ENCODE assay signal across 8 cellular contexts in the genomic region with DNA sequence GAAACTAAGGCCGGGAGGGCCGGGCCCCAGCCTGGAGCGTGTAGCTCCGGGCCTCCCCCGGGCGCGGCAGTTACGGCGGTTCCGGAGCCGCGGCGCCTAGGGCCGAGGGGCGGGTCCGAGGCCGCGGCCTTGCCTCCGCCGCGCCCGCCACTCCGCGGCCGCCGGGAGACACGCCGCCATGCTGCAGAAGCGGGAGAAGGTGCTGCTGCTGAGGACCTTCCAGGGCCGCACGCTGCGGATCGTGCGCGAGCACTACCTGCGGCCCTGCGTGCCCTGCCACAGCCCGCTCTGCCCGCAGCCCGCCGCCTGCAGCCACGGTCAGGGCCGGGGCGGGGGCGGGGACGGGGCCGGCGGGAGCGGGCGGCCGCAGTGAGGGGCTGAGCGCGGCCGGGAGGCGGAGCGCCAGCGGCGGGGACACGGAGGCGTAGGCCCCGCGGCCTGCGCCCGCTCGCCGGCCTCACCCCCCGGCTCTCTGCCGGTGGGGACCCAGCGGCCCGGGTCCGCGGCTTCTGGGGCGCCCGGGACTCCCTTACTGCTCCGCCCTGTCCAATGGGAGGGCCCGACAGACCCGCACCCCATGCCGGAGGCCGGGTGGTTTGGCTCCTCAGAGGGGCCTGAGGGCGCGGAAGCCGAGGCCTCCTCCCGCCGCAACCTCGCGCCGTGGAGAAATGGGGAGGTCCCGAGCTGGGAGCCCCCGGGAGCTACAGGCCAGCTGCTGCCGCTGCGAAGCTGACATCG. TPM values are rescaled to one million over a fixed set of nuclear protein-coding genes. Genes with fewer than 3 reads are reported as not detected.
DNase-seq lines count a peak whose midpoint lies in the region; ATAC-seq, FAIRE-seq and TF ChIP-seq lines count a peak whose summit lies in the region.

Gene DIS3L (plus strand): TSS at position 150 of the 738 bp plus-strand sequence. CDS start 29 bp downstream, at position 179.

- no peaks in the 10 kb centered on the region for H3K27me3 ChIP-seq in heart right ventricle
- H3K27me3 ChIP-seq in psoas muscle (ENCODE audit: insufficient read depth in 3 of 3, low read length in 2 of 3), result no peaks in the 10 kb centered on the region

- peaks cover 0 to 22% (median 0%) of the 10 kb centered on the region in 9 donors for H3K36me3 ChIP-seq in heart right ventricle
- H3K36me3 ChIP-seq in psoas muscle (ENCODE audit: insufficient read depth in 1 of 2, low read depth in 1 of 2), result peaks cover 0 to 15% of the 10 kb centered on the region in 2 donors
- H3K36me3 ChIP-seq in urinary bladder (ENCODE audit: insufficient read depth), result no peaks in the 10 kb centered on the region

- peaks cover 3 to 39% (median 29%) of the 10 kb centered on the region in 9 donors for H3K4me1 ChIP-seq in heart right ventricle
- H3K4me1 ChIP-seq in psoas muscle, result peaks cover 23% of the 10 kb centered on the region
- no peaks in the 10 kb centered on the region for H3K4me1 ChIP-seq in urinary bladder (ENCODE audit: insufficient read depth)

- H3K4me3 Mint-ChIP-seq in activated naive CD8-positive, alpha-beta T cell treated with anti-CD3 and anti-CD28 coated beads, Interleukin-2, amount 50 U/mL, for 24 hours, result peak within 1 kb of the TSS; percentile 84

- ATAC-seq in GM21390 (IDR thresholded peaks at IDR 0.05; ENCODE audit: unreplicated experiment), result peak; percentile 64
- peak; percentile 75 for ATAC-seq in activated naive CD8-positive, alpha-beta T cell treated with anti-CD3 and anti-CD28 coated beads, Interleukin-2, amount 50 U/mL, for 24 hours
- ATAC-seq in heart right ventricle, result peak; percentile 86 to 94 (median 91)
- peak; percentile 82 to 86 (median 84) for ATAC-seq in psoas muscle

- no peaks in the 10 kb centered on the region for H3K9me3 Mint-ChIP-seq in activated naive CD8-positive, alpha-beta T cell treated with anti-CD3 and anti-CD28 coated beads, Interleukin-2, amount 50 U/mL, for 24 hours

- intact Hi-C loops in heart right ventricle (cut with DNase I), result no loop called here
- intact Hi-C loops in psoas muscle (cut with DNase I), result no loop called here

- H3K27ac Mint-ChIP-seq in activated naive CD8-positive, alpha-beta T cell treated with anti-CD3 and anti-CD28 coated beads, Interleukin-2, amount 50 U/mL, for 24 hours, result peak within 1 kb of the TSS; percentile 95

- H3K27ac ChIP-seq in heart right ventricle (peak within 1 kb of the TSS; percentile 83 to 96 (median 94)), psoas muscle (peak within 1 kb of the TSS; percentile 92), urinary bladder (ENCODE audit: low read depth) (peak within 1 kb of the TSS; percentile 85)

- H3K36me3 Mint-ChIP-seq in activated naive CD8-positive, alpha-beta T cell treated with anti-CD3 and anti-CD28 coated beads, Interleukin-2, amount 50 U/mL, for 24 hours (ENCODE audit: low read depth), result peaks cover 10% of the 10 kb centered on the region

- DNase-seq in D721Med (ENCODE audit: insufficient read length, low spot score), result peak; percentile 33
- DNase-seq in HuH-7 (ENCODE audit: low spot score), result peak; percentile 74
- DNase-seq in SW480 (ENCODE audit: low spot score), result peak; percentile 55
- DNase-seq in activated naive CD8-positive, alpha-beta T cell treated with anti-CD3 and anti-CD28 coated beads, Interleukin-2, amount 50 U/mL, for 24 hours, result peak; percentile 70
- peak; percentile 44 to 69 for DNase-seq in heart right ventricle
- DNase-seq in psoas muscle, result peak; percentile 67 to 78

- TF ChIP-seq CTCF in D721Med (IDR thresholded peaks at IDR 0.05; ENCODE audit: insufficient read depth, missing control alignments), result no peak
- TF ChIP-seq CTCF in heart right ventricle (IDR thresholded peaks at IDR 0.05), result peak in 2 of 9 donors; percentile 13 to 22
- no peak for TF ChIP-seq CTCF in psoas muscle (IDR thresholded peaks at IDR 0.05)

- FAIRE-seq in D721Med (lab: Jason Lieb, UNC), result no peak

- H3K9me3 ChIP-seq in heart right ventricle, result no peaks in the 10 kb centered on the region
- no peaks in the 10 kb centered on the region for H3K9me3 ChIP-seq in psoas muscle

- no peaks in the 10 kb centered on the region for H3K27me3 Mint-ChIP-seq in activated naive CD8-positive, alpha-beta T cell treated with anti-CD3 and anti-CD28 coated beads, Interleukin-2, amount 50 U/mL, for 24 hours

- peaks cover 40% of the 10 kb centered on the region for H3K4me1 Mint-ChIP-seq in activated naive CD8-positive, alpha-beta T cell treated with anti-CD3 and anti-CD28 coated beads, Interleukin-2, amount 50 U/mL, for 24 hours

- WGBS in heart right ventricle, 2 donors, result 0 to 1% methylated on average over 70 to 89 of the region's 92 CpGs
- 0 to 1% (median 1%) methylated on average over 63 to 86 of the region's 92 CpGs for WGBS in psoas muscle, 3 donors
- under 1% methylated on average over 92 of the region's 92 CpGs for WGBS in urinary bladder

- peak within 1 kb of the TSS; percentile 56 to 85 (median 76) for H3K4me3 ChIP-seq in heart right ventricle
- H3K4me3 ChIP-seq in psoas muscle, result peak within 1 kb of the TSS; percentile 86
- H3K4me3 ChIP-seq in urinary bladder (ENCODE audit: low read depth, low read length), result peak within 1 kb of the TSS; percentile 87

RNA-seq across cellular contexts. Expression of gene DIS3L, which starts in this region (rescaled TPM):
- 10 to 100 TPM; 30.3 to 49.6 (median 39.5) TPM for total RNA-seq in heart right ventricle
- 10 to 100 TPM; 10.6 to 13.6 TPM for polyA plus RNA-seq in heart right ventricle
- 10 to 100 TPM; 27.8 to 38.7 (median 34.9) TPM for total RNA-seq in psoas muscle
- polyA plus RNA-seq in psoas muscle, result 10 to 100 TPM; 11.0 to 41.5 (median 21.8) TPM
- 53.1 TPM for total RNA-seq in urinary bladder
- polyA plus RNA-seq in urinary bladder, result 22.6 TPM

Comparison
In these comparisons a context has a peak if more than half of its experiments do, and no peak if none do; other contexts are left out.
1. Peak in every context shown above with its lines: DNase-seq, ATAC-seq, H3K4me3 ChIP-seq and H3K27ac ChIP-seq.